In the genomic region with DNA sequence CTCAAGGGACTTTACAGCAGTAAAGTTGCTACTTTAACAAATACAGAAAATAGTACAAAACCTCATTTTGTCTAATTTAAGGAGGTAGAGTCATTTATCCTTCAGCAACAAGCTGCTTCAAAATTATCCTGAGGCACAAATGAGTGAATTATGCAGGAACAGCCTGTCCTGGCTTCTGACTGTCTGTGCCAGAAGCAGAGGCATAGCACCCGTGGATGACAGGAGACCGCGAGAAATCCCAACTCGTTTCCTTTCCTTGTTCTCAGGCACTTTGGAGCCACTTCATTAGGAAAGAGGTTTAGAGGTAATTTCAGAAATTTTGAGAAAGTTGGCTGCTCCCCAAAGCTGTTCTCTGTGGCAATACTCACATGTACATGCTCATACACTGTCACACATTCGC, we compare ENCODE assay signal across 24 cellular contexts.
"Had no signal": no experiment of that assay in that cellular context is flagged by ENCODE, and none has a peak within 500 bp of the region (broad histone marks: within the 10 kb centered on the region; RNA-seq: fewer than 3 reads in every experiment).

No MANE protein-coding gene starts in this region.

- H3K9me3 ChIP-seq: SJSA1 had no signal

- DNase-seq: Kasumi-1, MM.1S, MV-4-11, NCI-H1092, NCI-H1105 treated with DMSO at 0.1 percent for 48 hours, NCI-H1417 treated with DMSO at 0.1 percent for 48 hours, NCI-H146, NCI-H1694 treated with DMSO at 0.1 percent for 48 hours, NCI-H1930, NCI-H2081, NCI-H2107, NCI-H2171 treated with DMSO at 0.1 percent for 48 hours, NCI-H345, NCI-H446 treated with DMSO at 0.1 percent for 48 hours, NCI-H524, NCI-H526 treated with DMSO at 0.1 percent for 48 hours, NCI-H774, Right ventricle myocardium superior, RPMI8226, SIG-M5 had no signal

- H3K27me3 ChIP-seq: SJSA1 had no signal

- H3K27ac ChIP-seq: KMS-11, SJSA1, SK-N-MC had no signal

- ATAC-seq: K562 had no signal

- H3K4me2 ChIP-seq: KMS-11 had no signal

- H3K36me3 ChIP-seq: SJSA1 had no signal

- H3K9ac ChIP-seq: KMS-11 had no signal

- H3K4me3 ChIP-seq: K562, SJSA1, SK-N-MC had no signal
